In genomic region chr22:50601669-50602337, GRCh38 we compare ENCODE assay signal across 15 cellular contexts. TPM values are rescaled to one million over a fixed set of nuclear protein-coding genes. Genes with fewer than 3 reads are reported as not detected.
DNase-seq lines count a peak whose midpoint lies in the region; ATAC-seq and TF ChIP-seq lines count a peak whose summit lies in the region.
"Had no signal": no experiment of that assay in that cellular context is flagged by ENCODE, and none has a peak within 500 bp of the region (broad histone marks: within the 10 kb centered on the region; RNA-seq: fewer than 3 reads in every experiment).

No MANE protein-coding gene starts in this region.

- DNase-seq in SK-N-SH = peak; percentile 36
- peak in 1 of 2 experiments; percentile 4 for DNase-seq in HAP-1 (ENCODE audit: low spot score in 2 of 2)
- DNase-seq in activated naive CD8-positive, alpha-beta T cell treated with anti-CD3 and anti-CD28 coated beads for 36 hours = no peak
- DNase-seq in neural crest cell (ENCODE audit: low read depth, low spot score) = no peak
- no peak for DNase-seq in occipital lobe (lab: John Stamatoyannopoulos, UW)
- DNase-seq: activated CD4-positive, alpha-beta T cell treated with anti-CD3 and anti-CD28 coated beads, Interleukin-2, amount 50 U/mL, for 48 hours; DMS79 had no signal

- H3K9me3 ChIP-seq in SK-N-SH (no peaks in the 10 kb centered on the region), HAP-1 (no peaks in the 10 kb centered on the region)
- H3K9me3 ChIP-seq: thoracic aorta had no signal

- H3K4me1 ChIP-seq in SK-N-SH (ENCODE audit: control insufficient read depth in 1 of 2, insufficient read depth in 2 of 2, low read depth in 1 of 2, low read length in 1 of 2) = peaks cover 0 to 10% of the 10 kb centered on the region in 2 experiments; a peak in 1 of 4 replicates
- H3K4me1 ChIP-seq in HAP-1 = peaks cover 8% of the 10 kb centered on the region

- ATAC-seq in SK-N-SH treated with all-trans-retinoic acid at 6 μM for 48 hours (no peak), HG03025 (IDR thresholded peaks at IDR 0.05; ENCODE audit: low FRiP score, unreplicated experiment) (no peak), GM19467 (IDR thresholded peaks at IDR 0.05; ENCODE audit: unreplicated experiment) (no peak)

- no peak for TF ChIP-seq RAD21 in SK-N-SH (IDR thresholded peaks at IDR 0.05; ENCODE audit: low read length)

- H3K36me3 Mint-ChIP-seq in activated naive CD8-positive, alpha-beta T cell treated with anti-CD3 and anti-CD28 coated beads for 36 hours = no peaks in the 10 kb centered on the region
- H3K36me3 Mint-ChIP-seq in neural crest cell (ENCODE audit: low read depth) = peaks cover 2% of the 10 kb centered on the region

- peaks cover 56% of the 10 kb centered on the region for H3K27me3 Mint-ChIP-seq in activated naive CD8-positive, alpha-beta T cell treated with anti-CD3 and anti-CD28 coated beads for 36 hours
- H3K27me3 Mint-ChIP-seq in neural crest cell (ENCODE audit: low read depth) = peaks cover 5% of the 10 kb centered on the region

- peak overlapping the region in 1 of 2 experiments; percentile 2; a peak in 1 of 4 replicates for H3K27ac ChIP-seq in SK-N-SH (ENCODE audit: low read depth in 2 of 2, low read length in 1 of 2)
- H3K27ac ChIP-seq: epithelial cell of prostate, thoracic aorta had no signal

- H3K9me3 Mint-ChIP-seq in activated naive CD8-positive, alpha-beta T cell treated with anti-CD3 and anti-CD28 coated beads for 36 hours = no peaks in the 10 kb centered on the region
- no peaks in the 10 kb centered on the region for H3K9me3 Mint-ChIP-seq in neural crest cell

- no peak overlapping the region for H3K27ac Mint-ChIP-seq in activated naive CD8-positive, alpha-beta T cell treated with anti-CD3 and anti-CD28 coated beads for 36 hours
- peak overlapping the region; percentile 45 for H3K27ac Mint-ChIP-seq in neural crest cell (ENCODE audit: unreplicated experiment)

- H3F3A ChIP-seq in SK-N-SH (replicated peaks; ENCODE audit: insufficient read depth) = no peaks in the 10 kb centered on the region

- 84% methylated on average over 9 of the region's 12 CpGs for WGBS in SK-N-SH (ENCODE audit: low lambda C conversion rate)

- peak overlapping the region; percentile 14 for H3K4me3 Mint-ChIP-seq in activated naive CD8-positive, alpha-beta T cell treated with anti-CD3 and anti-CD28 coated beads for 36 hours
- peak overlapping the region; percentile 90 for H3K4me3 Mint-ChIP-seq in neural crest cell

- no peak overlapping the region for H2AFZ ChIP-seq in SK-N-SH (ENCODE audit: low read depth)

- CTCF ChIA-PET in SK-N-SH (lab: Yijun Ruan, JAX) = interaction anchor here (0.7 to 2.4 kb wide), 8 partner anchors 12 to 361 kb away, joined by 3 to 17 read pairs (median 4); partner anchors contain the start of genes ARSA, SCO2 and SYCE3

- peaks cover 7% of the 10 kb centered on the region for H3K4me1 Mint-ChIP-seq in activated naive CD8-positive, alpha-beta T cell treated with anti-CD3 and anti-CD28 coated beads for 36 hours
- H3K4me1 Mint-ChIP-seq in neural crest cell = peaks cover 16% of the 10 kb centered on the region

- H3K79me2 ChIP-seq in SK-N-SH (ENCODE audit: insufficient read depth) = no peaks in the 10 kb centered on the region

- no peaks in the 10 kb centered on the region for H3K9me2 ChIP-seq in SK-N-SH

- no peaks in the 10 kb centered on the region for H3K27me3 ChIP-seq in SK-N-SH (ENCODE audit: insufficient read depth)
- H3K27me3 ChIP-seq in HAP-1 (ENCODE audit: low read depth) = no peaks in the 10 kb centered on the region

- POLR2A ChIA-PET in SK-N-SH (lab: Yijun Ruan, JAX) = interaction anchor here (0.6 to 1.5 kb wide), 6 partner anchors 11 to 94 kb away, joined by 3 to 7 read pairs (median 4); partner anchors contain the start of genes LMF2, SCO2 and SYCE3

- H3K4me3 ChIP-seq in SK-N-SH (ENCODE audit: low read depth in 2 of 2, low read length in 1 of 2) (peak overlapping the region in 1 of 2 experiments; percentile 56; a peak in 1 of 4 replicates), HAP-1 (peak overlapping the region; percentile 44; the same call in 1 of the 2 replicates)

- H3K9ac ChIP-seq in SK-N-SH = no peak overlapping the region

- in situ Hi-C loops in HAP-1 (cut with MboI; ENCODE audit: low sequenced_read_pairs) = no loop called here

- TF ChIP-seq EP300 in SK-N-SH (IDR thresholded peaks at IDR 0.05; ENCODE audit: borderline replicate concordance in 1 of 2, low read depth in 1 of 2, low read length in 1 of 2) = no peak

- no peaks in the 10 kb centered on the region for H3K36me3 ChIP-seq in SK-N-SH (replicated peaks in 1 of 2; ENCODE audit: control insufficient read depth in 1 of 2, insufficient read depth in 2 of 2, low read length in 1 of 2)
- H3K36me3 ChIP-seq in HAP-1 (replicated peaks) = no peaks in the 10 kb centered on the region
- H3K36me3 ChIP-seq: thoracic aorta had no signal

- H4K20me1 ChIP-seq in SK-N-SH (ENCODE audit: insufficient read depth) = no peaks in the 10 kb centered on the region

- H3K4me2 ChIP-seq in SK-N-SH = no peak overlapping the region; the same call in 1 of the 2 replicates

- TF ChIP-seq CTCF in SK-N-SH (IDR thresholded peaks at IDR 0.05) (no peak), neural crest cell (conservative IDR thresholded peaks at IDR 0.05) (no peak)

TF ChIP-seq in SK-N-SH, 30 proteins besides CTCF, POLR2A, EP300 and RAD21 (continues in another document):
- TF ChIP-seq RCOR1 (IDR thresholded peaks at IDR 0.05; ENCODE audit: low read length) (no peak), MXI1 (IDR thresholded peaks at IDR 0.05; ENCODE audit: low read depth, low read length) (no peak), RFX5 (IDR thresholded peaks at IDR 0.05; ENCODE audit: low read length) (no peak)

TF ChIP-seq in SK-N-SH treated with all-trans-retinoic acid at 6 μM for 48 hours, 23 proteins besides CTCF, POLR2A, EP300 and RAD21 (continues in another document):
- TF ChIP-seq CREB5 (CRISPR knock-in tag; IDR thresholded peaks at IDR 0.05; ENCODE audit: low read depth) (no peak), OSR1 (CRISPR knock-in tag; IDR thresholded peaks at IDR 0.05) (no peak), SNAI2 (CRISPR knock-in tag; IDR thresholded peaks at IDR 0.05) (no peak), CSDC2 (CRISPR knock-in tag; IDR thresholded peaks at IDR 0.05) (no peak)

RNA-seq across cellular contexts. Expression of gene MAPK8IP2, which starts 1.2 kb away (rescaled TPM):
- polyA plus RNA-seq in SK-N-SH (2012; rRNA removed) = 2.3 and 2.7 TPM in 2 replicates
- 1.1 and 2.0 TPM in 2 replicates for polyA plus RNA-seq in SK-N-SH (2012; cell fraction: cytosol; rRNA removed)
- polyA plus RNA-seq in SK-N-SH (2012; cell fraction: nucleus; rRNA removed) = 4.6 and 5.0 TPM in 2 replicates
- total RNA-seq in activated naive CD8-positive, alpha-beta T cell treated with anti-CD3 and anti-CD28 coated beads for 36 hours = under 1 TPM; 0.16 to 0.21 TPM
- 30.4 and 31.8 TPM in 2 replicates for total RNA-seq in neural crest cell
- total RNA-seq in occipital lobe = 76.3 TPM

RNA-seq across cellular contexts. Expression of gene CHKB, which starts 19.2 kb away (rescaled TPM):
- polyA plus RNA-seq in SK-N-SH (2012; rRNA removed) = 39.6 and 57.4 TPM in 2 replicates
- 10.7 and 14.1 TPM in 2 replicates for polyA plus RNA-seq in SK-N-SH (2012; cell fraction: cytosol; rRNA removed)
- 329 and 374 TPM in 2 replicates for polyA plus RNA-seq in SK-N-SH (2012; cell fraction: nucleus; rRNA removed)
- total RNA-seq in activated naive CD8-positive, alpha-beta T cell treated with anti-CD3 and anti-CD28 coated beads for 36 hours = 10 to 100 TPM; 57.3 to 60.3 TPM
- 88.1 and 91.3 TPM in 2 replicates for total RNA-seq in neural crest cell
- 24.8 TPM for total RNA-seq in occipital lobe

RNA-seq across cellular contexts. Expression of gene CPT1B, which starts 23.6 kb away (rescaled TPM):
- 33.2 and 40.4 TPM in 2 replicates for polyA plus RNA-seq in SK-N-SH (2012; rRNA removed)
- polyA plus RNA-seq in SK-N-SH (2012; cell fraction: cytosol; rRNA removed) = 5.1 and 6.8 TPM in 2 replicates
- 298 and 342 TPM in 2 replicates for polyA plus RNA-seq in SK-N-SH (2012; cell fraction: nucleus; rRNA removed)
- total RNA-seq in activated naive CD8-positive, alpha-beta T cell treated with anti-CD3 and anti-CD28 coated beads for 36 hours = 10 to 100 TPM; 33.6 to 33.7 TPM
- 81.2 and 84.1 TPM in 2 replicates for total RNA-seq in neural crest cell
- 6.7 TPM for total RNA-seq in occipital lobe

RNA-seq across cellular contexts. Expression of gene ARSA, which starts 26.1 kb away (rescaled TPM):
- polyA plus RNA-seq in SK-N-SH (2012; rRNA removed) = 34.2 and 34.4 TPM in 2 replicates
- polyA plus RNA-seq in SK-N-SH (2012; cell fraction: cytosol; rRNA removed) = 8.7 and 14.7 TPM in 2 replicates
- polyA plus RNA-seq in SK-N-SH (2012; cell fraction: nucleus; rRNA removed) = 200 and 287 TPM in 2 replicates
- 10 to 100 TPM; 12.6 to 13.5 TPM for total RNA-seq in activated naive CD8-positive, alpha-beta T cell treated with anti-CD3 and anti-CD28 coated beads for 36 hours
- 14.6 and 16.1 TPM in 2 replicates for total RNA-seq in neural crest cell
- total RNA-seq in occipital lobe = 6.9 TPM

RNA-seq across cellular contexts. Expression of gene SYCE3, which starts 39.1 kb away (rescaled TPM):
- 2.1 and 3.6 TPM in 2 replicates for polyA plus RNA-seq in SK-N-SH (2012; rRNA removed)
- polyA plus RNA-seq in SK-N-SH (2012; cell fraction: cytosol; rRNA removed) = 4.5 and 6.4 TPM in 2 replicates
- 0.91 and 1.9 TPM in 2 replicates for polyA plus RNA-seq in SK-N-SH (2012; cell fraction: nucleus; rRNA removed)
- 1 to 10 TPM; 1.3 to 1.9 TPM for total RNA-seq in activated naive CD8-positive, alpha-beta T cell treated with anti-CD3 and anti-CD28 coated beads for 36 hours
- not detected in 2 replicates for total RNA-seq in neural crest cell
- not detected for total RNA-seq in occipital lobe
- total RNA-seq: A673, lower leg skin, SK-MEL-5, thoracic aorta had no signal

Comparison
In these comparisons a context has a peak if more than half of its experiments do, and no peak if none do; other contexts are left out.
1. RNA of gene MAPK8IP2, which starts 1.2 kb away (total RNA-seq): 76.3 TPM in occipital lobe (single experiment) and 30.4 to 31.8 TPM in neural crest cell; 0.16 to 0.21 TPM in activated naive CD8-positive, alpha-beta T cell treated with anti-CD3 and anti-CD28 coated beads for 36 hours; every median in the first group is over 10 times any median in the second.